31 cellular contexts compared by ENCODE assay signal in the genomic region with DNA sequence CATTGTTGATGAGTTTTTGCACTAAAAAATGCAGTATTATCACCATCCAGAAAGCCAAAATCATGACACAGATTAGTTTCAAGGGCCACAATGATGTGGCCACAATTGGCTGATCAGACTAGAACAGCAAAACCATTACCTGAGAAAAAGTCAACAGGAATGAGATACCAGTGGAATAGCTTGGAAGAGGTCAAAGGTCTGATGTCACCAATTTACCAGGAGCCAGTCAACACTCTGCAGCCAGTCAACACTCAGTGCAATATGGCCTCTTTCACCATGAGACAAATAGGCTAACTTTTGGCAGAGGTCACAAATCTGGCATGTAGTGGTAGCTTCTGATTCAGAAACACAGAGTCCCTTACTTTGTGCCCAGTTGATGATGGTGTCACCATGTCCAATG. TPM values are rescaled to one million over a fixed set of nuclear protein-coding genes. Genes with fewer than 3 reads are reported as not detected.
"Had no signal": no experiment of that assay in that cellular context is flagged by ENCODE, and none has a peak within 500 bp of the region (broad histone marks: within the 10 kb centered on the region; RNA-seq: fewer than 3 reads in every experiment).

No MANE protein-coding gene starts in this region.

- H3K4me3 ChIP-seq: stomach, suprapubic skin, testis, thoracic aorta, thyroid gland, tibial artery, tibial nerve, transverse colon, upper lobe of left lung, upper lobe of right lung, uterus, vagina had no signal

- H3K27ac ChIP-seq: stomach, suprapubic skin, testis, thoracic aorta, thyroid gland, tibial artery, tibial nerve, transverse colon, upper lobe of left lung, upper lobe of right lung, uterus, vagina had no signal

- H3K4me1 ChIP-seq: stomach, suprapubic skin, testis, thyroid gland, tibial artery, tibial nerve, transverse colon, upper lobe of left lung, upper lobe of right lung, uterus, vagina had no signal

- H3K9me3 ChIP-seq: testis, thyroid gland, upper lobe of right lung had no signal

- H3K4me1 Mint-ChIP-seq: stimulated activated effector memory CD8-positive, alpha-beta T cell treated with anti-CD3 and anti-CD28 coated beads, Interleukin-12 subunit alpha, Interleukin-12 subunit beta, amount 100 ng/mL, for 72 hours; stimulated activated memory B cell treated with anti-CD40 and anti-IgM and Interleukin-4, amounts not matched to agents 10 μg/mL and 1 μg/mL and 100 μg/mL, for 72 hours; stimulated activated naive CD8-positive, alpha-beta T cell treated with anti-CD3 and anti-CD28 coated beads, Interleukin-15, amount 100 ng/mL, for 72 hours had no signal

- DNase-seq: stimulated activated CD4-positive, alpha-beta T cell treated with anti-CD3 and anti-CD28 coated beads, Interleukin-2, amount 100 ng/mL, for 48 hours; stimulated activated CD4-positive, alpha-beta T cell treated with anti-CD3 and anti-CD28 coated beads, Interleukin-4, amount 100 ng/mL, for 1 hour; stimulated activated CD4-positive, alpha-beta T cell treated with anti-CD3 and anti-CD28 coated beads, Interleukin-4, amount 100 ng/mL, for 24 hours; stimulated activated CD4-positive, alpha-beta T cell treated with anti-CD3 and anti-CD28 coated beads, Interleukin-4, amount 100 ng/mL, for 4 hours; stimulated activated CD8-positive, alpha-beta memory T cell treated with anti-CD3 and anti-CD28 coated beads, Interleukin-4, amount 100 ng/mL, for 48 hours; stimulated activated naive B cell treated with anti-CD40 and anti-IgM and Interleukin-4, amounts not matched to agents 10 μg/mL and 1 μg/mL and 100 μg/mL, for 72 hours; stimulated activated naive CD4-positive, alpha-beta T cell; stimulated activated naive CD4-positive, alpha-beta T cell treated with Interleukin-2 at 50 U/mL for 16 hours; stimulated activated naive CD8-positive, alpha-beta T cell treated with anti-CD3 and anti-CD28 coated beads, Interleukin-15, amount 100 ng/mL, for 72 hours; stimulated activated naive CD8-positive, alpha-beta T cell treated with anti-CD3 and anti-CD28 coated beads, Interleukin-15, Interleukin-2, amounts not matched to agents 100 U/mL and 50 U/mL, for 24 hours; stomach; substantia nigra; testis; thyroid gland; tibial artery; transverse colon; trophoblast cell; upper lobe of left lung; upper lobe of right lung; uterus had no signal

- FAIRE-seq: urothelium cell line had no signal

- H3K27me3 ChIP-seq: stomach, suprapubic skin, testis, thyroid gland, tibial artery, tibial nerve, upper lobe of left lung, upper lobe of right lung, uterus, vagina had no signal

- ATAC-seq: stimulated activated effector memory CD8-positive, alpha-beta T cell treated with anti-CD3 and anti-CD28 coated beads, Interleukin-12 subunit alpha, Interleukin-12 subunit beta, amount 100 ng/mL, for 72 hours; stimulated activated memory B cell treated with anti-CD40 and anti-IgM and Interleukin-4, amounts not matched to agents 10 μg/mL and 1 μg/mL and 100 μg/mL, for 72 hours; stimulated activated naive B cell treated with anti-CD40 and anti-IgM and Interleukin-4, amounts not matched to agents 10 μg/mL and 1 μg/mL and 100 μg/mL, for 72 hours; stimulated activated naive CD8-positive, alpha-beta T cell treated with anti-CD3 and anti-CD28 coated beads, Interleukin-15, amount 100 ng/mL, for 72 hours; stimulated activated naive CD8-positive, alpha-beta T cell treated with anti-CD3 and anti-CD28 coated beads, Interleukin-15, Interleukin-2, amounts not matched to agents 100 U/mL and 50 U/mL, for 24 hours; upper lobe of right lung had no signal

- H3K36me3 Mint-ChIP-seq: stimulated activated effector memory CD8-positive, alpha-beta T cell treated with anti-CD3 and anti-CD28 coated beads, Interleukin-12 subunit alpha, Interleukin-12 subunit beta, amount 100 ng/mL, for 72 hours; type B pancreatic cell had no signal

- H3K4me3 Mint-ChIP-seq: stimulated activated effector memory CD8-positive, alpha-beta T cell treated with anti-CD3 and anti-CD28 coated beads, Interleukin-12 subunit alpha, Interleukin-12 subunit beta, amount 100 ng/mL, for 72 hours; stimulated activated memory B cell treated with anti-CD40 and anti-IgM and Interleukin-4, amounts not matched to agents 10 μg/mL and 1 μg/mL and 100 μg/mL, for 72 hours; stimulated activated naive B cell treated with anti-CD40 and anti-IgM and Interleukin-4, amounts not matched to agents 10 μg/mL and 1 μg/mL and 100 μg/mL, for 72 hours; stimulated activated naive CD8-positive, alpha-beta T cell treated with anti-CD3 and anti-CD28 coated beads, Interleukin-15, amount 100 ng/mL, for 72 hours; stimulated activated naive CD8-positive, alpha-beta T cell treated with anti-CD3 and anti-CD28 coated beads, Interleukin-15, Interleukin-2, amounts not matched to agents 100 ng/mL and 50 ng/mL, for 24 hours; type B pancreatic cell had no signal

- H3K27ac Mint-ChIP-seq: stimulated activated effector memory CD8-positive, alpha-beta T cell treated with anti-CD3 and anti-CD28 coated beads, Interleukin-12 subunit alpha, Interleukin-12 subunit beta, amount 100 ng/mL, for 72 hours; stimulated activated memory B cell treated with anti-CD40 and anti-IgM and Interleukin-4, amounts not matched to agents 10 μg/mL and 1 μg/mL and 100 μg/mL, for 72 hours; stimulated activated naive B cell treated with anti-CD40 and anti-IgM and Interleukin-4, amounts not matched to agents 10 μg/mL and 1 μg/mL and 100 μg/mL, for 72 hours; stimulated activated naive CD8-positive, alpha-beta T cell treated with anti-CD3 and anti-CD28 coated beads, Interleukin-15, amount 100 ng/mL, for 72 hours; stimulated activated naive CD8-positive, alpha-beta T cell treated with anti-CD3 and anti-CD28 coated beads, Interleukin-15, Interleukin-2, amounts not matched to agents 100 ng/mL and 50 ng/mL, for 24 hours; type B pancreatic cell had no signal

- H3K36me3 ChIP-seq: stomach, suprapubic skin, thoracic aorta, thyroid gland, tibial artery, tibial nerve, transverse colon, upper lobe of left lung, upper lobe of right lung, uterus, vagina had no signal

- H3K27me3 Mint-ChIP-seq: stimulated activated memory B cell treated with anti-CD40 and anti-IgM and Interleukin-4, amounts not matched to agents 10 μg/mL and 1 μg/mL and 100 μg/mL, for 72 hours; stimulated activated naive B cell treated with anti-CD40 and anti-IgM and Interleukin-4, amounts not matched to agents 10 μg/mL and 1 μg/mL and 100 μg/mL, for 72 hours; stimulated activated naive CD8-positive, alpha-beta T cell treated with anti-CD3 and anti-CD28 coated beads, Interleukin-15, amount 100 ng/mL, for 72 hours; type B pancreatic cell had no signal

RNA-seq across cellular contexts. Expression of a gene that starts 7.5 kb away (rescaled TPM):
- total RNA-seq: stomach, suprapubic skin, temporal lobe, thoracic aorta, thyroid gland, transverse colon, upper lobe of right lung, urinary bladder, uterus, vagina had no signal
